1 cellular context compared by ENCODE assay signal in genomic region chr9:96493757-96494156, GRCh38.
TF ChIP-seq lines count a peak whose summit lies in the region.

No MANE protein-coding gene starts in this region.

TF ChIP-seq in GM23338, 12 proteins besides CTCF, POLR2A, EP300 and RAD21 (continued from another document):
- TF ChIP-seq ZNF462 (CRISPR knock-in tag; IDR thresholded peaks at IDR 0.05) = no peak
- TF ChIP-seq EZH2phosphoT487 (IDR thresholded peaks at IDR 0.05; ENCODE audit: unreplicated experiment) = no peak
- no peak for TF ChIP-seq ETS1 (IDR thresholded peaks at IDR 0.05)
- no peak for TF ChIP-seq ZNF114 (CRISPR knock-in tag; IDR thresholded peaks at IDR 0.05)
- no peak for TF ChIP-seq STAT1 (IDR thresholded peaks at IDR 0.05; ENCODE audit: unreplicated experiment)
